In the genomic region with DNA sequence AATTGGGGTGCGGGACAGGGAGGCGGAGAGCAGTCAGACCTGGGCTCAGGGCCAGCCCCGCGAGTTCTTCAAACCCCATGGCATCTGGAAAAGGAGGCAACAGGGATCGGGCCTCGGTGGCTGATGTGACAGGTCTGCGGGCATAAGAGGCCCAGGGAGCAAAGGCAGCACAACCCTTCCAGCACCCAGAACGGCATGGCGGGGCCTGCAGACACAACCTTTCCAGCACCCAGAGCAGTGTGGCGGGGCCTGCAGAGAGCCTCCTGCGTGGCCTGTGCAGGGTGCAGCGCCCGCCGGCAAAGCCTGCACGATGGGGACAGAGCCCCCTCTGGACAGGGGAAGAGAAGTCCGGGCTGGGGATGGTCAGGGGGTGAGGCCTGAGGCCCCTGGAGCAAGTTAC, we compare ENCODE assay signal across 1 cellular context.
TF ChIP-seq lines count a peak whose summit lies in the region.

No MANE protein-coding gene starts in this region.

TF ChIP-seq in IMR-90, 13 proteins besides CTCF, POLR2A, EP300 and RAD21 (continued from another document):
- TF ChIP-seq, protein P1, sequence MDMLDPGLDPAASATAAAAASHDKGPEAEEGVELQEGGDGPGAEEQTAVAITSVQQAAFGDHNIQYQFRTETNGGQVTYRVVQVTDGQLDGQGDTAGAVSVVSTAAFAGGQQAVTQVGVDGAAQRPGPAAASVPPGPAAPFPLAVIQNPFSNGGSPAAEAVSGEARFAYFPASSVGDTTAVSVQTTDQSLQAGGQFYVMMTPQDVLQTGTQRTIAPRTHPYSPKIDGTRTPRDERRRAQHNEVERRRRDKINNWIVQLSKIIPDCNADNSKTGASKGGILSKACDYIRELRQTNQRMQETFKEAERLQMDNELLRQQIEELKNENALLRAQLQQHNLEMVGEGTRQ (IDR thresholded peaks at IDR 0.05; ENCODE audit: low read depth, low read length) = no peak
- TF ChIP-seq BHLHE40 (IDR thresholded peaks at IDR 0.05; ENCODE audit: low read depth, low read length) (no peak), CEBPB (IDR thresholded peaks at IDR 0.05; ENCODE audit: low read depth, low read length) (no peak), MAZ (IDR thresholded peaks at IDR 0.05; ENCODE audit: borderline replicate concordance, low read depth, low read length) (no peak)
